20 cellular contexts compared by ENCODE assay signal in the genomic region with DNA sequence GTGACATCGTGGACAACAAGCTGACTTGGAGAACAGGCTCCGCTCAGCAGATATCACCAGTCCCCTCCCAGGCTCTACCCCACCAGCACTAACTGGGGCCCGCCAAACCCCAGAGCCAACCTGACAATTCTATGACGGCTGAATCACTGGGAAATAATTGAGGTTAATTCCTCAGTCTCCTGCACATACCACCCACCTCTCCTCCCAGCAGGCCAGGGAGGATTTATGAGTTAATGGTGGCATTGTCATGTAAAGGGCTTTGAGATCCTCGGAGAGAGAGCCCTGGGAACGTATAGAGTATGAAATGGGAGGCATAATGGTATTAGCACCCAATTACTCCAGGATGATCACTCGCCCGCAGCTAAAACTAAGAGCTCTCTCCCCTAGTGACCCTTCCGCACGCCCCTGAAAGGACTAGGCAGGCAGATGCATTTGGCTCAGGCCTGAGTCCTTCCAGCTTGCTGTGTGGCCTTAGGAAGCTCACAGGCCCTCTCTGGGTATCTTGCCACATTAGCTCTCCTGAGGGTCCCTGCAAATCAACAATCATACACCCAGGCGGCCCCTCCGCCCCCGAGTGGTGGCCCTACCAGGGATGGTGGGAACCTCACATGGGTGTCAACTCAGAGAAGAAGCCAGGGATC. TPM values are rescaled to one million over a fixed set of nuclear protein-coding genes. Genes with fewer than 3 reads are reported as not detected.
A peak's percentile ranks its signal among the peaks of the same experiment; 100 is the strongest.
DNase-seq lines count a peak whose midpoint lies in the region; ATAC-seq, FAIRE-seq and TF ChIP-seq lines count a peak whose summit lies in the region.
"Had no signal": no experiment of that assay in that cellular context is flagged by ENCODE, and none has a peak within 500 bp of the region (broad histone marks: within the 10 kb centered on the region; RNA-seq: fewer than 3 reads in every experiment).

No MANE protein-coding gene starts in this region.

- H3K9me3 Mint-ChIP-seq in GM23338, result no peaks in the 10 kb centered on the region; the same call in 1 of the 3 replicates
- peaks cover 6% of the 10 kb centered on the region; the same call in 1 of the 2 replicates for H3K9me3 Mint-ChIP-seq in WTC11
- H3K9me3 Mint-ChIP-seq in neural progenitor cell, result no peaks in the 10 kb centered on the region

- H3K27ac ChIP-seq in A673 (ENCODE audit: low read depth, low read length, poor library complexity, severe bottlenecking) (no peak overlapping the region), GM23338 (ENCODE audit: low read depth) (no peak overlapping the region), neural progenitor cell (no peak overlapping the region), psoas muscle (no peak overlapping the region)
- H3K27ac ChIP-seq: C4-2B, PC-9, SJCRH30 had no signal

- DNase-seq in A673 (ENCODE audit: low spot score) (peak; percentile 77), GM23338 (ENCODE audit: low spot score) (peak; percentile 43), WTC11 (ENCODE audit: low spot score) (no peak), neural progenitor cell (ENCODE audit: low spot score) (peak; percentile 48), psoas muscle (no peak), urothelium cell line (ENCODE audit: low spot score) (no peak)
- DNase-seq in activated T-cell treated with anti-CD3 and anti-CD28 coated beads, Interleukin-2, amount 50 U/mL, for 1 hour, result no peak
- DNase-seq: AML-193, DMS79, HCEC 1CT, MM.1S, NCI-H1092, NCI-H2081, NCI-H2171 treated with DMSO at 0.1 percent for 48 hours, PC-9 had no signal

- H3K4me2 ChIP-seq in GM23338, result no peak overlapping the region
- peak overlapping the region; percentile 9 for H3K4me2 ChIP-seq in neural progenitor cell
- H3K4me2 ChIP-seq: PC-9 had no signal

- peaks cover 39% of the 10 kb centered on the region for H3K4me1 ChIP-seq in A673 (ENCODE audit: insufficient read depth, low read length, poor library complexity, severe bottlenecking)
- H3K4me1 ChIP-seq in GM23338 (ENCODE audit: insufficient read depth), result peaks cover 12% of the 10 kb centered on the region
- peaks cover 15% of the 10 kb centered on the region for H3K4me1 ChIP-seq in neural progenitor cell
- no peaks in the 10 kb centered on the region for H3K4me1 ChIP-seq in psoas muscle
- H3K4me1 ChIP-seq: SJCRH30 had no signal

- H2AFZ ChIP-seq in GM23338 (peak overlapping the region; percentile 47; the same call in 1 of the 2 replicates), neural progenitor cell (replicated peaks) (no peak overlapping the region)
- H2AFZ ChIP-seq: PC-9 had no signal

- H3K4me3 ChIP-seq in A673 (ENCODE audit: low read depth, low read length, poor library complexity, severe bottlenecking) (no peak overlapping the region), GM23338 (no peak overlapping the region), neural progenitor cell (no peak overlapping the region), psoas muscle (no peak overlapping the region)
- H3K4me3 ChIP-seq: PC-9, SJCRH30 had no signal

- H4K20me1 ChIP-seq in GM23338 (replicated peaks; ENCODE audit: insufficient read depth) (no peaks in the 10 kb centered on the region), neural progenitor cell (ENCODE audit: low read depth) (no peaks in the 10 kb centered on the region)

- H3K79me2 ChIP-seq in GM23338 (replicated peaks; ENCODE audit: insufficient read depth) (no peaks in the 10 kb centered on the region), neural progenitor cell (ENCODE audit: low read depth) (no peaks in the 10 kb centered on the region)

- BruUV-seq in A673 (replicated peaks; lab: Mats Ljungman, UMichigan), result no TSS peak

- intact Hi-C loops in A673 (cut with micrococcal nuclease; ENCODE audit: unreplicated experiment) (no loop called here), psoas muscle (cut with DNase I) (no loop called here)

- H3K36me3 Mint-ChIP-seq in GM23338 (ENCODE audit: low read depth) (no peaks in the 10 kb centered on the region), WTC11 (no peaks in the 10 kb centered on the region), neural progenitor cell (no peaks in the 10 kb centered on the region)

- H3K27me3 ChIP-seq in A673 (replicated peaks; ENCODE audit: insufficient read depth, low read depth, low read length, poor library complexity), result no peaks in the 10 kb centered on the region
- H3K27me3 ChIP-seq in GM23338 (ENCODE audit: insufficient read depth), result no peaks in the 10 kb centered on the region
- H3K27me3 ChIP-seq in neural progenitor cell, result peaks cover 52% of the 10 kb centered on the region
- peaks cover 0 to 11% (median 2%) of the 10 kb centered on the region in 3 donors for H3K27me3 ChIP-seq in psoas muscle (ENCODE audit: insufficient read depth in 3 of 3, low read length in 2 of 3)

- H3K27ac Mint-ChIP-seq in GM23338 (no peak overlapping the region), WTC11 (no peak overlapping the region), neural progenitor cell (peak overlapping the region; percentile 14)

- FAIRE-seq in urothelium cell line (lab: Jason Lieb, UNC), result no peak
- FAIRE-seq: D721Med had no signal

- POLR2A ChIA-PET in A673 (lab: Charles Lee; ENCODE audit: low non-redundant PET) (interaction anchor here (0.5 kb wide), 1 partner anchor 1189 kb away, joined by 12 read pairs; no protein-coding TSS in a partner anchor), WTC11 (lab: Charles Lee) (no interaction called here)

- peaks cover 21% of the 10 kb centered on the region for H3K27me3 Mint-ChIP-seq in GM23338 (ENCODE audit: insufficient read depth, low read depth, poor library complexity)
- peaks cover 9% of the 10 kb centered on the region for H3K27me3 Mint-ChIP-seq in WTC11 (ENCODE audit: low read depth)
- H3K27me3 Mint-ChIP-seq in neural progenitor cell (ENCODE audit: insufficient read depth, low read depth), result peaks cover 19% of the 10 kb centered on the region

- H3K9me2 ChIP-seq in GM23338 (ENCODE audit: insufficient read depth), result no peaks in the 10 kb centered on the region

- ATAC-seq in GM23338 (peak; percentile 27), WTC11 (peak; percentile 40), psoas muscle (no peak)

- H3K9me3 ChIP-seq in A673 (ENCODE audit: low read depth, low read length, poor library complexity, severe bottlenecking) (no peaks in the 10 kb centered on the region), neural progenitor cell (ENCODE audit: low read depth) (no peaks in the 10 kb centered on the region), psoas muscle (no peaks in the 10 kb centered on the region)
- H3K9me3 ChIP-seq: SJCRH30 had no signal

- H3K4me3 Mint-ChIP-seq in GM23338 (no peak overlapping the region), WTC11 (no peak overlapping the region), neural progenitor cell (no peak overlapping the region)

- H3K4me1 Mint-ChIP-seq in GM23338 (peaks cover 15% of the 10 kb centered on the region), WTC11 (peaks cover 17% of the 10 kb centered on the region), neural progenitor cell (peaks cover 24% of the 10 kb centered on the region)

- H3K36me3 ChIP-seq in A673 (ENCODE audit: insufficient read depth, low read length, poor library complexity, severe bottlenecking), result no peaks in the 10 kb centered on the region
- no peaks in the 10 kb centered on the region for H3K36me3 ChIP-seq in GM23338 (ENCODE audit: insufficient read depth)
- H3K36me3 ChIP-seq in neural progenitor cell, result no peaks in the 10 kb centered on the region
- H3K36me3 ChIP-seq in psoas muscle (ENCODE audit: insufficient read depth in 1 of 2, low read depth in 1 of 2), result no peaks in the 10 kb centered on the region
- H3K36me3 ChIP-seq: SJCRH30 had no signal

- TF ChIP-seq CTCF in A673 (conservative IDR thresholded peaks at IDR 0.05; ENCODE audit: low read depth, low read length) (no peak), GM23338 (conservative IDR thresholded peaks at IDR 0.05; ENCODE audit: low read depth in 2 of 2) (no peak), WTC11 (IDR thresholded peaks at IDR 0.05) (no peak), neural progenitor cell (IDR thresholded peaks at IDR 0.05) (no peak), psoas muscle (IDR thresholded peaks at IDR 0.05) (no peak)

- no peak overlapping the region for H3K9ac ChIP-seq in neural progenitor cell

- 75 to 77% (median 75%) methylated on average over 12 to 13 of the region's 13 CpGs for WGBS in psoas muscle, 3 donors

- H3F3A ChIP-seq in GM23338 (replicated peaks; ENCODE audit: low read depth), result peaks cover 5% of the 10 kb centered on the region; the same call in 1 of the 2 replicates
- H3F3A ChIP-seq in neural progenitor cell (ENCODE audit: low read depth), result peaks cover 25% of the 10 kb centered on the region

- CTCF ChIA-PET in A673 (lab: Charles Lee) (interaction anchor here (0.5 to 1.3 kb wide), 3 partner anchors 69 to 272 kb away, joined by 3 to 5 read pairs (median 4); no protein-coding TSS in a partner anchor), WTC11 (lab: Charles Lee) (interaction anchor here (0.7 to 1.8 kb wide), 12 partner anchors 11 to 369 kb away, joined by 3 to 11 read pairs (median 5); no protein-coding TSS in a partner anchor)

TF ChIP-seq in GM23338, 12 proteins besides CTCF, POLR2A, EP300 and RAD21 (continues in another document):
- TF ChIP-seq ZNF114 (CRISPR knock-in tag; IDR thresholded peaks at IDR 0.05), result no peak
- TF ChIP-seq, protein P1, sequence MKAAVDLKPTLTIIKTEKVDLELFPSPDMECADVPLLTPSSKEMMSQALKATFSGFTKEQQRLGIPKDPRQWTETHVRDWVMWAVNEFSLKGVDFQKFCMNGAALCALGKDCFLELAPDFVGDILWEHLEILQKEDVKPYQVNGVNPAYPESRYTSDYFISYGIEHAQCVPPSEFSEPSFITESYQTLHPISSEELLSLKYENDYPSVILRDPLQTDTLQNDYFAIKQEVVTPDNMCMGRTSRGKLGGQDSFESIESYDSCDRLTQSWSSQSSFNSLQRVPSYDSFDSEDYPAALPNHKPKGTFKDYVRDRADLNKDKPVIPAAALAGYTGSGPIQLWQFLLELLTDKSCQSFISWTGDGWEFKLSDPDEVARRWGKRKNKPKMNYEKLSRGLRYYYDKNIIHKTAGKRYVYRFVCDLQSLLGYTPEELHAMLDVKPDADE (IDR thresholded peaks at IDR 0.05), result no peak

RNA-seq across cellular contexts. Expression of a gene that starts 27.3 kb away (rescaled TPM):
- total RNA-seq in A673 (2021), result 29.8 and 36.5 TPM in 2 replicates
- total RNA-seq in GM23338 (2014; rRNA removed; shearing (Covaris generic)), result 0.03 TPM in 1 of 2 replicates, not detected in the other
- not detected in 2 replicates for polyA plus RNA-seq in GM23338 (2016; fragmentation: Nextera tagmentation; extraction: Ambion mirVana)
- total RNA-seq in WTC11 (2021), result 0.24 to 0.73 TPM (median 0.37 TPM) in 3 replicates
- 0.06 and 0.46 TPM in 2 replicates for total RNA-seq in neural progenitor cell (ENCODE audit: low replicate concordance)
- total RNA-seq in psoas muscle, result 10 to 100 TPM in 1 of 4 donors, 1 to 10 TPM in 3; 2.6 to 11.7 (median 5.4) TPM
- 1 to 10 TPM; 1.7 to 3.3 (median 2.7) TPM for polyA plus RNA-seq in psoas muscle
- total RNA-seq: G401, LHCN-M2, PC-9 had no signal

Comparison
In these comparisons a context has a peak if more than half of its experiments do, and no peak if none do; other contexts are left out.
1. DNase-seq: peak in A673 (single experiment), GM23338 (single experiment) and neural progenitor cell (single experiment); none in WTC11 (single experiment), psoas muscle (0 of 2), activated T-cell treated with anti-CD3 and anti-CD28 coated beads, Interleukin-2, amount 50 U/mL, for 1 hour (single experiment) and urothelium cell line (single experiment).
2. ATAC-seq: peak in GM23338 (single experiment) and WTC11 (single experiment); none in psoas muscle (0 of 4).